ENCODE assay signal across 13 cellular contexts in the genomic region with DNA sequence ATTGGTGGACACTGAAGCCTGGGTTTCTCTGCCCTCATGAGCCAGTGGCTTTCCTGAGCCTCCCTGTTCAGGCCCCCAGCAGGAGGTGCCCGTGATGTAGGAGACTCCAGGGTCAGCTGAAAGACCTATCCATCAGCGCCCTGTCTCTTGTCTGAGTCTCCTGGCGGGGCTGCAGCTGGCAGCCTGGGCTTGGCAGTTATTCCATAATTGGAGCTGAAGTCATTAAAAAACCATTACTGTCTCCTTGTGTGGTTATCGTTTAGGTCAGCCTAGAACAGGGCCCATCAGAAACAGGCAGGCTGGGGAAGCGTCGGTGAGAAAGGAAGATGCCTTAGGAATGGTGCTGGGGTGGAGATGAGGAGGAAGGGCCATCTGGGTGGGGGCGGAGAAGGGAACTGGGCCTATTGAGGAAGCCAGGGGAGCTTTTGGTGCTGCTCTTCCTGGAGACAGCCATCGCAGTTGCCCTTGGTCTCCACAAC. TPM values are rescaled to one million over a fixed set of nuclear protein-coding genes. Genes with fewer than 3 reads are reported as not detected.
DNase-seq lines count a peak whose midpoint lies in the region; FAIRE-seq and TF ChIP-seq lines count a peak whose summit lies in the region.
"Had no signal": no experiment of that assay in that cellular context is flagged by ENCODE, and none has a peak within 500 bp of the region (broad histone marks: within the 10 kb centered on the region; RNA-seq: fewer than 3 reads in every experiment).

No MANE protein-coding gene starts in this region.

- no peak for TF ChIP-seq POLR2A in vagina (IDR thresholded peaks at IDR 0.05)

- H3K36me3 ChIP-seq in fibroblast of lung (ENCODE audit: control insufficient read depth, insufficient read depth, low read length) (no peaks in the 10 kb centered on the region), vagina (no peaks in the 10 kb centered on the region)
- H3K36me3 ChIP-seq: left lung, SJSA1 had no signal

- H3K27me3 ChIP-seq in fibroblast of lung (ENCODE audit: control insufficient read depth, insufficient read depth, low read length): no peaks in the 10 kb centered on the region
- H3K27me3 ChIP-seq in vagina: no peaks in the 10 kb centered on the region
- H3K27me3 ChIP-seq: SJSA1 had no signal

- no peaks in the 10 kb centered on the region for H3K79me2 ChIP-seq in fibroblast of lung (ENCODE audit: control insufficient read depth, insufficient read depth, low read length)

- no peak overlapping the region for H2AFZ ChIP-seq in fibroblast of lung (ENCODE audit: low read length)

- intact Hi-C loops in vagina (cut with DNase I): loop anchor here (5.0 kb wide), 1 partner anchor 69 kb away; no protein-coding TSS in a partner anchor

- no peaks in the 10 kb centered on the region for H4K20me1 ChIP-seq in fibroblast of lung (ENCODE audit: control insufficient read depth, extremely low read depth, insufficient read depth, low read length)

- FAIRE-seq in frontal cortex (lab: Jason Lieb, UNC): no peak

- no peaks in the 10 kb centered on the region for H3K4me1 ChIP-seq in fibroblast of lung (ENCODE audit: control insufficient read depth, extremely low read depth, insufficient read depth, low read length)
- peaks cover 65% of the 10 kb centered on the region for H3K4me1 ChIP-seq in vagina

- DNase-seq in NCI-H2196 (lab: John Stamatoyannopoulos, UW; ENCODE audit: unreplicated experiment): peak; percentile 37
- DNase-seq in NCI-H2196 treated with DMSO at 0.1 percent for 48 hours (lab: John Stamatoyannopoulos, UW; ENCODE audit: unreplicated experiment): no peak
- peak; percentile 98 for DNase-seq in NCI-H69 (lab: John Stamatoyannopoulos, UW)
- DNase-seq in fibroblast of lung (ENCODE audit: low read depth in 2 of 2): peak; percentile 39 to 63
- DNase-seq in vagina (ENCODE audit: extremely low spot score in 2 of 2): no peak
- DNase-seq in T1000 (lab: John Stamatoyannopoulos, UW): no peak
- no peak for DNase-seq in frontal cortex (ENCODE audit: low spot score in 2 of 2)
- no peak for DNase-seq in cerebellum (ENCODE audit: low spot score)
- DNase-seq: ACHN; activated T-cell treated with anti-CD3 and anti-CD28 coated beads for 4 hours; left lung; stimulated activated CD8-positive, alpha-beta memory T cell treated with anti-CD3 and anti-CD28 coated beads, Interleukin-4, amount 100 ng/mL, for 48 hours had no signal

- no peak overlapping the region for H3K9ac ChIP-seq in fibroblast of lung (ENCODE audit: insufficient read depth, low read length)

- H3K27ac ChIP-seq in fibroblast of lung (ENCODE audit: insufficient read depth, low read length) (no peak overlapping the region), vagina (peak overlapping the region; percentile 55)
- H3K27ac ChIP-seq: left lung, SJSA1 had no signal

- H3K4me3 ChIP-seq in fibroblast of lung (replicated peaks in 1 of 4; ENCODE audit: control extremely low read depth in 1 of 4, insufficient read depth in 1 of 4, low read depth in 3 of 4, low read length in 4 of 4) (no peak overlapping the region), vagina (no peak overlapping the region)
- H3K4me3 ChIP-seq: left lung, SJSA1 had no signal

- peak overlapping the region; percentile 13 for H3K4me2 ChIP-seq in fibroblast of lung (ENCODE audit: extremely low read depth, insufficient read depth, low read length)

- H3K9me3 ChIP-seq in fibroblast of lung (ENCODE audit: control insufficient read depth, insufficient read depth, low read depth, low read length): no peaks in the 10 kb centered on the region
- no peaks in the 10 kb centered on the region for H3K9me3 ChIP-seq in vagina
- H3K9me3 ChIP-seq: left lung, SJSA1 had no signal

- TF ChIP-seq CTCF in fibroblast of lung (conservative IDR thresholded peaks at IDR 0.05 in 1 of 2, IDR thresholded peaks at IDR 0.05 in 1 of 2; ENCODE audit: low read depth in 1 of 2, low read length in 2 of 2) (no peak), vagina (IDR thresholded peaks at IDR 0.05) (no peak)

RNA-seq across cellular contexts. Expression of a gene that starts 5.0 kb away (rescaled TPM):
- total RNA-seq in fibroblast of lung (9.6 and 10.3 TPM in 2 replicates), vagina (13.5 TPM), frontal cortex (83.2 TPM), cerebellum (76.3 TPM)
- polyA plus RNA-seq in fibroblast of lung: 5.7 and 10.4 TPM in 2 replicates
- 3.6 and 6.5 TPM in 2 replicates for polyA plus RNA-seq in fibroblast of lung (2012)
- 4.2 and 4.6 TPM in 2 replicates for polyA minus RNA-seq in fibroblast of lung (ENCODE audit: low replicate concordance)

Comparison
In these comparisons a context has a peak if more than half of its experiments do, and no peak if none do; other contexts are left out.
1. DNase-seq: peak in NCI-H2196 (single experiment), NCI-H69 (single experiment) and fibroblast of lung (2 of 2); none in NCI-H2196 treated with DMSO at 0.1 percent for 48 hours (single experiment), vagina (0 of 2), T1000 (single experiment), frontal cortex (0 of 2) and cerebellum (single experiment).